Comparison of ENCODE assay signal across 3 cellular contexts in the genomic region with DNA sequence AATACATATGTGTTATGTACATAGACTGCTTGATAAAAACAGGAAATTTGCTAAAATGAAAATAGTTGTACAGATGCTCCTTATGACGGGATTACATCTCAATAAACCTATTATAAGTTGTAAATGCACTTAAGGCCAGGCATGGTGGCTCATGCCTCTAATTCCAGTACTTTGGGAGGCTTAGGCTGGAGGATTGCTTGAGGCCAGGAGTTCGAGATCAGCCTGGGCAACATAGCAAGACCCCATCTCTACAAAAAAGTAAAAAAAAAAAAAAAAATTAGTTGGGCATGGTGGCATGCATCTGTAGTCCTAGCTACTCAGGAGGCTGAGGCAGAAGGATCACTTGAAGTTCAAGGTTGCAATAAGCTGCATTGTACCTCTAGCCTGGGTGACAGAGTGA. TPM values are rescaled to one million over a fixed set of nuclear protein-coding genes. Genes with fewer than 3 reads are reported as not detected.
"Had no signal": no experiment of that assay in that cellular context is flagged by ENCODE, and none has a peak within 500 bp of the region (broad histone marks: within the 10 kb centered on the region; RNA-seq: fewer than 3 reads in every experiment).

No MANE protein-coding gene starts in this region.

RNA-seq across cellular contexts. Expression of gene EPB41L4B, which starts 37.2 kb away (rescaled TPM):
- total RNA-seq: activated CD4-positive, alpha-beta T cell treated with anti-CD3 and anti-CD28 coated beads, Interleukin-2, amount 10 ng/mL, durations not matched to agents 7 days and 5 days; activated CD8-positive, alpha-beta T cell treated with anti-CD3 and anti-CD28 coated beads, Interleukin-2, amount 10 ng/mL, durations not matched to agents 7 days and 5 days; T-helper 17 cell had no signal
